In the genomic region with DNA sequence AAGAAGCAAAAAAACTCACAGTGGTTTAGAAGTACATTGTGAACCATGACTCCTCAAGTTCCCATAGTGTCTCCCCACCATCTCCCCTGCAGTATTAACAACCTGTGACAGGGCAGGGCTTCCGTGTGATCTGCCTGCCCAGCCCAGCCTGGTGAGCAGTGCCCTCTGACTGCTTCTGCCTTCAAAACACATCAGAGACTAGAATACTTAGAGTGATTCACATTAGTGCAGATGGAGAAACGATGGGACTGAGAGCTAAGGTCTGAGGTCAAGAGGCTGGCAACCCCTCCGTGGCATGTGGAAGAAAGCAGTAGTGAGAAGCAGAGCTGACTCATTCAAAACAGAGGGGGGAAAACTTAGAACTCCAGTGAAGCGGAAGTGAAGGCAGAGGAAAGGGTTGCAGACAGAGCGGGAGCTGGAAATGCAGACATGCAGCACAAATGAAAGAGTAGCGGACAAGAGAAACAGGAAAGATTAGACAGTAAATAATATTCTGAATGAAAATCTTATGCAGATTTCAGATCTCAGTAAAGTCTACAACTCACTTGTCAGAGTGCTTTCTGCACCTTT, we compare ENCODE assay signal across 2 cellular contexts. TPM values are rescaled to one million over a fixed set of nuclear protein-coding genes. Genes with fewer than 3 reads are reported as not detected.
"Had no signal": no experiment of that assay in that cellular context is flagged by ENCODE, and none has a peak within 500 bp of the region (broad histone marks: within the 10 kb centered on the region; RNA-seq: fewer than 3 reads in every experiment).

No MANE protein-coding gene starts in this region.

RNA-seq across cellular contexts. Expression of a gene that starts 6.9 kb away (rescaled TPM):
- total RNA-seq: K562, SJSA1 had no signal
